In genomic region chr9:6024035-6024554, GRCh38 we compare ENCODE assay signal across 8 cellular contexts. TPM values are rescaled to one million over a fixed set of nuclear protein-coding genes. Genes with fewer than 3 reads are reported as not detected.
DNase-seq lines count a peak whose midpoint lies in the region; ATAC-seq and TF ChIP-seq lines count a peak whose summit lies in the region.

No MANE protein-coding gene starts in this region.

- no peak for TF ChIP-seq POLR2A in gastrocnemius medialis (IDR thresholded peaks at IDR 0.05)

- ATAC-seq in HG02870 (IDR thresholded peaks at IDR 0.05; ENCODE audit: unreplicated experiment) (peak; percentile 74), RWPE2 (ENCODE audit: low read depth) (peak; percentile 60; the same call in 2 of the 3 replicates), gastrocnemius medialis (no peak)

- CTCF ChIA-PET in A673 (lab: Charles Lee) = interaction anchor here (0.6 kb wide), 1 partner anchor 20 kb away, joined by 3 read pairs; no protein-coding TSS in a partner anchor

- H3K4me1 ChIP-seq in A673 (ENCODE audit: insufficient read depth, low read length, poor library complexity, severe bottlenecking) (no peaks in the 10 kb centered on the region), RWPE2 (ENCODE audit: insufficient read depth, poor library complexity, severe bottlenecking) (no peaks in the 10 kb centered on the region), gastrocnemius medialis (no peaks in the 10 kb centered on the region)

- H3K36me3 ChIP-seq in A673 (ENCODE audit: insufficient read depth, low read length, poor library complexity, severe bottlenecking) = no peaks in the 10 kb centered on the region
- no peaks in the 10 kb centered on the region for H3K36me3 ChIP-seq in RWPE2 (ENCODE audit: low read depth)
- H3K36me3 ChIP-seq in gastrocnemius medialis = no peaks in the 10 kb centered on the region

- in situ Hi-C loops in gastrocnemius medialis (cut with MboI; ENCODE audit: low sequenced_read_pairs in 4 of 4) = loop anchor here in 2 of 4 donors (25.0 kb wide), 2 partner anchors 387 to 663 kb away; partner anchors contain the start of gene RIC1 (in 1 of the 2)

- peaks cover 11% of the 10 kb centered on the region for H3K27me3 ChIP-seq in A673 (replicated peaks; ENCODE audit: insufficient read depth, low read depth, low read length, poor library complexity)
- H3K27me3 ChIP-seq in RWPE2 (ENCODE audit: insufficient read depth, poor library complexity, severe bottlenecking) = no peaks in the 10 kb centered on the region
- no peaks in the 10 kb centered on the region for H3K27me3 ChIP-seq in gastrocnemius medialis

- BruUV-seq in A673 (replicated peaks; lab: Mats Ljungman, UMichigan) = no TSS peak

- intact Hi-C loops in A673 (cut with micrococcal nuclease; ENCODE audit: unreplicated experiment) = no loop called here
- intact Hi-C loops in gastrocnemius medialis (cut with DNase I; ENCODE audit: low total_unique reads) = no loop called here

- DNase-seq in A673 (ENCODE audit: low spot score) = peak; percentile 16
- peak; percentile 33 for DNase-seq in ELF-1 (ENCODE audit: low read depth, low spot score)
- DNase-seq in RWPE2 (ENCODE audit: low spot score) = no peak
- no peak for DNase-seq in epithelial cell of proximal tubule (ENCODE audit: low read depth)
- DNase-seq in gastrocnemius medialis = no peak
- no peak for DNase-seq in midbrain (lab: John Stamatoyannopoulos, UW)
- DNase-seq in NCI-H128 (lab: John Stamatoyannopoulos, UW; ENCODE audit: unreplicated experiment) = no peak

- POLR2A ChIA-PET in A673 (lab: Charles Lee; ENCODE audit: low non-redundant PET) = no interaction called here

- no peak overlapping the region for H3K4me3 ChIP-seq in A673 (ENCODE audit: low read depth, low read length, poor library complexity, severe bottlenecking)
- no peak overlapping the region for H3K4me3 ChIP-seq in RWPE2 (ENCODE audit: severe bottlenecking)
- H3K4me3 ChIP-seq in epithelial cell of proximal tubule (ENCODE audit: low read depth, low read length) = no peak overlapping the region
- no peak overlapping the region for H3K4me3 ChIP-seq in gastrocnemius medialis

- H3K27ac ChIP-seq in A673 (ENCODE audit: low read depth, low read length, poor library complexity, severe bottlenecking) (no peak overlapping the region), RWPE2 (ENCODE audit: poor library complexity, severe bottlenecking) (no peak overlapping the region), gastrocnemius medialis (no peak overlapping the region)

- TF ChIP-seq CTCF in A673 (conservative IDR thresholded peaks at IDR 0.05; ENCODE audit: low read depth, low read length) = peak; percentile 61
- peak; percentile 57 for TF ChIP-seq CTCF in RWPE2 (IDR thresholded peaks at IDR 0.05; ENCODE audit: poor library complexity, severe bottlenecking)
- TF ChIP-seq CTCF in epithelial cell of proximal tubule (conservative IDR thresholded peaks at IDR 0.05; ENCODE audit: low read depth, low read length) = peak; percentile 68
- TF ChIP-seq CTCF in gastrocnemius medialis (IDR thresholded peaks at IDR 0.05 in 4 of 5, conservative IDR thresholded peaks at IDR 0.05 in 1 of 5) = peak; percentile 17 to 56 (median 30)

- H3K9me3 ChIP-seq in A673 (ENCODE audit: low read depth, low read length, poor library complexity, severe bottlenecking) (no peaks in the 10 kb centered on the region), RWPE2 (ENCODE audit: severe bottlenecking) (no peaks in the 10 kb centered on the region), gastrocnemius medialis (no peaks in the 10 kb centered on the region)

RNA-seq across cellular contexts. Expression of gene RANBP6, which starts 8.7 kb away (rescaled TPM):
- 16.8 and 20.1 TPM in 2 replicates for total RNA-seq in A673 (2021)
- 17.1 and 21.8 TPM in 2 replicates for total RNA-seq in epithelial cell of proximal tubule
- 10 to 100 TPM in 3 of 4 donors, 1 to 10 TPM in 1; 8.1 to 21.0 (median 16.9) TPM for total RNA-seq in gastrocnemius medialis

Comparison
In these comparisons a context has a peak if more than half of its experiments do, and no peak if none do; other contexts are left out.
1. DNase-seq: peak in A673 (single experiment) and ELF-1 (single experiment); none in RWPE2 (single experiment), epithelial cell of proximal tubule (single experiment), gastrocnemius medialis (0 of 2), midbrain (single experiment) and NCI-H128 (single experiment).
2. ATAC-seq: peak in HG02870 (single experiment) and RWPE2 (single experiment); none in gastrocnemius medialis (0 of 2).
3. Peak in every context shown above with its lines, with median percentiles within 50 percentile points of each other: CTCF ChIP-seq.